In genomic region chr12:75820848-75821578, GRCh38 we compare ENCODE assay signal across 10 cellular contexts.
A peak's percentile ranks its signal among the peaks of the same experiment; 100 is the strongest.
DNase-seq lines count a peak whose midpoint lies in the region; ATAC-seq, FAIRE-seq and TF ChIP-seq lines count a peak whose summit lies in the region.
"Had no signal": no experiment of that assay in that cellular context is flagged by ENCODE, and none has a peak within 500 bp of the region (broad histone marks: within the 10 kb centered on the region; RNA-seq: fewer than 3 reads in every experiment).

No MANE protein-coding gene starts in this region.

- DNase-seq in NCI-H2171 treated with DMSO at 0.1 percent for 48 hours (lab: John Stamatoyannopoulos, UW) (peak; percentile 50), NCI-H2171 (lab: John Stamatoyannopoulos, UW) (no peak), bronchial epithelial cell (ENCODE audit: low read depth) (peak; percentile 98), lower lobe of right lung (no peak), vagina (ENCODE audit: extremely low spot score in 2 of 2) (no peak)

- peak; percentile 15 for TF ChIP-seq CTCF in bronchial epithelial cell (IDR thresholded peaks at IDR 0.05; ENCODE audit: insufficient read depth, low read length, severe bottlenecking)
- peak; percentile 10 for TF ChIP-seq CTCF in lower lobe of right lung (IDR thresholded peaks at IDR 0.05)
- TF ChIP-seq CTCF in vagina (IDR thresholded peaks at IDR 0.05) = no peak

- intact Hi-C loops in lower lobe of right lung (cut with DNase I) = no loop called here
- intact Hi-C loops in vagina (cut with DNase I) = no loop called here

- no peaks in the 10 kb centered on the region for H3K36me3 ChIP-seq in bronchial epithelial cell (ENCODE audit: control insufficient read depth, insufficient read depth, low read length)
- no peaks in the 10 kb centered on the region for H3K36me3 ChIP-seq in lower lobe of right lung
- H3K36me3 ChIP-seq in vagina = no peaks in the 10 kb centered on the region

- no peak for TF ChIP-seq POLR2A in vagina (IDR thresholded peaks at IDR 0.05)

- H3K4me3 ChIP-seq in bronchial epithelial cell (ENCODE audit: low read depth, low read length) (no peak overlapping the region), lower lobe of right lung (no peak overlapping the region), vagina (no peak overlapping the region)

- H3K27ac ChIP-seq in lower lobe of right lung (no peak overlapping the region), vagina (peak overlapping the region; percentile 64)
- H3K27ac ChIP-seq: 22Rv1 had no signal

- peak; percentile 14 to 43 for ATAC-seq in lower lobe of right lung
- ATAC-seq in HG02981 (IDR thresholded peaks at IDR 0.05; ENCODE audit: unreplicated experiment) = no peak
- no peak for ATAC-seq in GM18498 (IDR thresholded peaks at IDR 0.05; ENCODE audit: unreplicated experiment)
- ATAC-seq in HG03097 (IDR thresholded peaks at IDR 0.05; ENCODE audit: low FRiP score, unreplicated experiment) = no peak
- ATAC-seq: SK-N-SH treated with all-trans-retinoic acid at 6 μM for 48 hours had no signal

- no peak for FAIRE-seq in bronchial epithelial cell (lab: Jason Lieb, UNC)

- H3K4me1 ChIP-seq in lower lobe of right lung = no peaks in the 10 kb centered on the region
- H3K4me1 ChIP-seq in vagina = peaks cover 29% of the 10 kb centered on the region

- H3K9me3 ChIP-seq in lower lobe of right lung = no peaks in the 10 kb centered on the region
- H3K9me3 ChIP-seq in vagina = no peaks in the 10 kb centered on the region

- no peaks in the 10 kb centered on the region for H3K27me3 ChIP-seq in bronchial epithelial cell (ENCODE audit: control insufficient read depth, insufficient read depth, low read length)
- no peaks in the 10 kb centered on the region for H3K27me3 ChIP-seq in lower lobe of right lung (ENCODE audit: low read depth)
- no peaks in the 10 kb centered on the region for H3K27me3 ChIP-seq in vagina

Comparison
In these comparisons a context has a peak if more than half of its experiments do, and no peak if none do; other contexts are left out.
1. DNase-seq: peak in NCI-H2171 treated with DMSO at 0.1 percent for 48 hours (single experiment) and bronchial epithelial cell (single experiment); none in NCI-H2171 (single experiment), lower lobe of right lung (single experiment) and vagina (0 of 2).
2. CTCF ChIP-seq: peak in bronchial epithelial cell (single experiment) and lower lobe of right lung (single experiment); none in vagina (0 of 3).
3. ATAC-seq: peak in lower lobe of right lung (2 of 2); none in HG02981 (single experiment), GM18498 (single experiment) and HG03097 (single experiment).